In genomic region chr10:103768345-103768744, GRCh38 we compare ENCODE assay signal across 20 cellular contexts.
DNase-seq lines count a peak whose midpoint lies in the region; ATAC-seq and TF ChIP-seq lines count a peak whose summit lies in the region.
"Had no signal": no experiment of that assay in that cellular context is flagged by ENCODE, and none has a peak within 500 bp of the region (broad histone marks: within the 10 kb centered on the region; RNA-seq: fewer than 3 reads in every experiment).

No MANE protein-coding gene starts in this region.

- H3K36me3 Mint-ChIP-seq in CD4-positive, alpha-beta T cell (ENCODE audit: low read depth) = no peaks in the 10 kb centered on the region
- H3K36me3 Mint-ChIP-seq in WTC11 (no peaks in the 10 kb centered on the region), nephron (ENCODE audit: low read depth) (peaks cover 9% of the 10 kb centered on the region)

- POLR2A ChIA-PET in CD4-positive, alpha-beta T cell (lab: Charles Lee) = no interaction called here
- POLR2A ChIA-PET in WTC11 (lab: Charles Lee) = interaction anchor here (1.5 kb wide), 1 partner anchor 10 kb away, joined by 4 read pairs; no protein-coding TSS in a partner anchor

- H3K27ac ChIP-seq in CD4-positive, alpha-beta T cell (ENCODE audit: low read depth, low read length) = no peak overlapping the region

- CTCF ChIA-PET in CD4-positive, alpha-beta T cell (lab: Charles Lee) = interaction anchor here (1.0 kb wide), 1 partner anchor 16 kb away, joined by 3 read pairs; no protein-coding TSS in a partner anchor
- CTCF ChIA-PET in WTC11 (lab: Charles Lee) = interaction anchor here (1.0 to 3.2 kb wide), 4 partner anchors 10 to 55 kb away, joined by 3 to 11 read pairs (median 7); no protein-coding TSS in a partner anchor

- H3K27me3 ChIP-seq in CD4-positive, alpha-beta T cell (ENCODE audit: control insufficient read depth, insufficient read depth, low read length) = no peaks in the 10 kb centered on the region

- H3K9me3 ChIP-seq in CD4-positive, alpha-beta T cell (ENCODE audit: control insufficient read depth, low read length) = no peaks in the 10 kb centered on the region

- ATAC-seq in CD4-positive, alpha-beta T cell (ENCODE audit: poor library complexity) = no peak
- ATAC-seq in WTC11 (no peak), GM18873 (IDR thresholded peaks at IDR 0.05; ENCODE audit: low FRiP score, unreplicated experiment) (no peak)
- ATAC-seq: activated naive CD8-positive, alpha-beta T cell treated with anti-CD3 and anti-CD28 coated beads, Interleukin-2, amount 50 U/mL, for 24 hours; Right ventricle myocardium inferior had no signal

- DNase-seq in CD4-positive, alpha-beta T cell = no peak
- DNase-seq in MV-4-11 (lab: John Stamatoyannopoulos, UW) (peak; percentile 20), WTC11 (ENCODE audit: low spot score) (no peak), NCI-H2029 (lab: John Stamatoyannopoulos, UW) (no peak), retina (no peak), COLO829 (ENCODE audit: low spot score) (no peak)
- DNase-seq: ACHN; activated CD4-positive, alpha-beta memory T cell treated with anti-CD3 and anti-CD28 coated beads, Interleukin-2, amount 10 ng/mL, durations not matched to agents 7 days and 5 days; activated CD4-positive, CD25-positive, alpha-beta regulatory T cell; activated effector memory CD4-positive, alpha-beta T cell treated with anti-CD3 and anti-CD28 coated beads, Interleukin-2, amount 50 U/mL, for 16 hours; activated naive CD8-positive, alpha-beta T cell treated with anti-CD3 and anti-CD28 coated beads, Interleukin-2, amount 50 U/mL, for 24 hours; NCI-H1694 treated with DMSO at 0.1 percent for 48 hours; NCI-H69; occipital lobe; OCI-M1; stimulated activated CD4-positive, alpha-beta T cell treated with anti-CD3 and anti-CD28 coated beads, Interleukin-2, amount 100 ng/mL, for 24 hours; T-helper 9 cell had no signal

- no peak overlapping the region for H3K27ac Mint-ChIP-seq in CD4-positive, alpha-beta T cell
- H3K27ac Mint-ChIP-seq in WTC11 = peak overlapping the region; percentile 72
- H3K27ac Mint-ChIP-seq in nephron = peak overlapping the region; percentile 50 to 79 (median 52)
- H3K27ac Mint-ChIP-seq: activated CD4-positive, alpha-beta memory T cell treated with anti-CD3 and anti-CD28 coated beads, Interleukin-2, amount 10 ng/mL, durations not matched to agents 7 days and 5 days; activated naive CD8-positive, alpha-beta T cell treated with anti-CD3 and anti-CD28 coated beads, Interleukin-2, amount 50 U/mL, for 24 hours had no signal

- H3K4me3 Mint-ChIP-seq in CD4-positive, alpha-beta T cell = peak overlapping the region; percentile 32
- H3K4me3 Mint-ChIP-seq in WTC11 (no peak overlapping the region), nephron (no peak overlapping the region)
- H3K4me3 Mint-ChIP-seq: activated CD4-positive, alpha-beta memory T cell treated with anti-CD3 and anti-CD28 coated beads, Interleukin-2, amount 10 ng/mL, durations not matched to agents 7 days and 5 days; activated naive CD8-positive, alpha-beta T cell treated with anti-CD3 and anti-CD28 coated beads, Interleukin-2, amount 50 U/mL, for 24 hours had no signal

- peaks cover 76% of the 10 kb centered on the region for H3K4me1 Mint-ChIP-seq in CD4-positive, alpha-beta T cell (ENCODE audit: low read depth)
- H3K4me1 Mint-ChIP-seq in WTC11 (peaks cover 44% of the 10 kb centered on the region), nephron (peaks cover 45% of the 10 kb centered on the region)

- H3K27me3 Mint-ChIP-seq in CD4-positive, alpha-beta T cell = no peaks in the 10 kb centered on the region
- H3K27me3 Mint-ChIP-seq in WTC11 (ENCODE audit: low read depth) = no peaks in the 10 kb centered on the region
- peaks cover 3% of the 10 kb centered on the region for H3K27me3 Mint-ChIP-seq in nephron (ENCODE audit: low read depth)
- H3K27me3 Mint-ChIP-seq: activated naive CD8-positive, alpha-beta T cell treated with anti-CD3 and anti-CD28 coated beads, Interleukin-2, amount 50 U/mL, for 24 hours had no signal

- H3K9me3 Mint-ChIP-seq in CD4-positive, alpha-beta T cell = no peaks in the 10 kb centered on the region
- no peaks in the 10 kb centered on the region for H3K9me3 Mint-ChIP-seq in WTC11
- no peaks in the 10 kb centered on the region for H3K9me3 Mint-ChIP-seq in nephron
- H3K9me3 Mint-ChIP-seq: activated CD4-positive, alpha-beta memory T cell treated with anti-CD3 and anti-CD28 coated beads, Interleukin-2, amount 10 ng/mL, durations not matched to agents 7 days and 5 days; activated naive CD8-positive, alpha-beta T cell treated with anti-CD3 and anti-CD28 coated beads, Interleukin-2, amount 50 U/mL, for 24 hours had no signal

- TF ChIP-seq CTCF in CD4-positive, alpha-beta T cell (IDR thresholded peaks at IDR 0.05) = no peak
- TF ChIP-seq CTCF in WTC11 (IDR thresholded peaks at IDR 0.05) = no peak
- no peak for TF ChIP-seq CTCF in nephron (IDR thresholded peaks at IDR 0.05; ENCODE audit: unreplicated experiment in 3 of 3)

- intact Hi-C loops in CD4-positive, alpha-beta T cell (cut with DNase I, micrococcal nuclease) = no loop called here

TF ChIP-seq in WTC11, 78 proteins besides CTCF, POLR2A, EP300 and RAD21:
- no peak for TF ChIP-seq E2F4 (CRISPR knock-in tag; IDR thresholded peaks at IDR 0.05; ENCODE audit: borderline replicate concordance, low read depth)
- TF ChIP-seq ZNF396 (CRISPR knock-in tag; IDR thresholded peaks at IDR 0.05; ENCODE audit: borderline replicate concordance) = no peak
- no peak for TF ChIP-seq ZNF317 (CRISPR knock-in tag; IDR thresholded peaks at IDR 0.05; ENCODE audit: borderline replicate concordance, low read depth)
- no peak for TF ChIP-seq TEAD1 (CRISPR knock-in tag; IDR thresholded peaks at IDR 0.05)
- no peak for TF ChIP-seq SP1 (CRISPR knock-in tag; conservative IDR thresholded peaks at IDR 0.05)
- no peak for TF ChIP-seq KAT7 (CRISPR knock-in tag; IDR thresholded peaks at IDR 0.05; ENCODE audit: borderline replicate concordance)
- TF ChIP-seq MYBL2 (CRISPR knock-in tag; IDR thresholded peaks at IDR 0.05) = no peak
- TF ChIP-seq JUN (CRISPR knock-in tag; IDR thresholded peaks at IDR 0.05) = no peak
- no peak for TF ChIP-seq HMGA2 (CRISPR knock-in tag; IDR thresholded peaks at IDR 0.05)
- no peak for TF ChIP-seq SOX15 (CRISPR knock-in tag; IDR thresholded peaks at IDR 0.05)
- no peak for TF ChIP-seq NR2C2 (CRISPR knock-in tag; IDR thresholded peaks at IDR 0.05)
- no peak for TF ChIP-seq ZNF671 (CRISPR knock-in tag; IDR thresholded peaks at IDR 0.05)
- no peak for TF ChIP-seq USF2 (CRISPR knock-in tag; IDR thresholded peaks at IDR 0.05)
- TF ChIP-seq ARID4B (CRISPR knock-in tag; IDR thresholded peaks at IDR 0.05; ENCODE audit: borderline replicate concordance) = no peak
- no peak for TF ChIP-seq SMAD3 (CRISPR knock-in tag; IDR thresholded peaks at IDR 0.05; ENCODE audit: borderline replicate concordance)
- TF ChIP-seq MAX (CRISPR knock-in tag; IDR thresholded peaks at IDR 0.05) = no peak
TF ChIP-seq in WTC11: peak in this region for 0.
